28 cellular contexts compared by ENCODE assay signal in the genomic region with DNA sequence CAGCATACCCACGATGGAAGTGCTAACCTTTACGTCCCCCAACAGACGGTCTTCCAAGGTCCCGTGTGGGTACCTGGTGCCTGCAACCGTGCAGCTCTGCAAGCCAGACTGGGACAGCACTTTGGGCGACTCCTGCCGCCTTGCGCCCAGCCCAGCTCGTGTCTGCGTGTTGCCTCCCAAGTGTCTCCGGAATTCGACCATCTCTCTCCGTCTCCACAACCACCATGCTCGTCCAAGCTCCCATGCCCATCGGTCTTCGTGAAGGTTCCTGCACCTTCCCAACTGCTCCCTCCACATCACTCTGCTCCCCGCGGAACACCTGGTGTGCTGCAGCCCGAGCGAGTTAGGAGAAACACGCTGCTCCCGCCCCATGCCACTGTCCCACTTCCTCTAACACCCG.
"Had no signal": no experiment of that assay in that cellular context is flagged by ENCODE, and none has a peak within 500 bp of the region (broad histone marks: within the 10 kb centered on the region; RNA-seq: fewer than 3 reads in every experiment).

No MANE protein-coding gene starts in this region.

- H3K27me3 Mint-ChIP-seq: activated CD4-positive, alpha-beta memory T cell treated with anti-CD3 and anti-CD28 coated beads, Interleukin-2, amount 10 ng/mL, durations not matched to agents 7 days and 5 days; activated CD8-positive, alpha-beta memory T cell treated with anti-CD3 and anti-CD28 coated beads, Interleukin-2, amount 10 ng/mL, durations not matched to agents 7 days and 5 days; activated naive CD8-positive, alpha-beta T cell treated with anti-CD3 and anti-CD28 coated beads, Interleukin-2, amount 10 ng/mL, durations not matched to agents 7 days and 5 days had no signal

- H3K4me2 ChIP-seq: KMS-11 had no signal

- H3K36me3 ChIP-seq: ascending aorta, SJCRH30, WERI-Rb-1 had no signal

- H3K4me1 ChIP-seq: ascending aorta had no signal

- H3K9me3 Mint-ChIP-seq: activated CD4-positive, alpha-beta memory T cell treated with anti-CD3 and anti-CD28 coated beads, Interleukin-2, amount 10 ng/mL, durations not matched to agents 7 days and 5 days; activated naive CD4-positive, alpha-beta T cell treated with anti-CD3 and anti-CD28 coated beads, Interleukin-2, amount 50 U/mL, for 24 hours; activated naive CD8-positive, alpha-beta T cell treated with anti-CD3 and anti-CD28 coated beads, Interleukin-2, amount 10 ng/mL, durations not matched to agents 7 days and 5 days had no signal

- H3K9ac ChIP-seq: KMS-11 had no signal

- H3K4me1 Mint-ChIP-seq: activated CD4-positive, alpha-beta memory T cell treated with anti-CD3 and anti-CD28 coated beads, Interleukin-2, amount 10 ng/mL, durations not matched to agents 7 days and 5 days; activated CD8-positive, alpha-beta memory T cell treated with anti-CD3 and anti-CD28 coated beads, Interleukin-2, amount 10 ng/mL, durations not matched to agents 7 days and 5 days; activated naive CD4-positive, alpha-beta T cell treated with anti-CD3 and anti-CD28 coated beads, Interleukin-2, amount 50 U/mL, for 24 hours; activated naive CD8-positive, alpha-beta T cell treated with anti-CD3 and anti-CD28 coated beads, Interleukin-2, amount 10 ng/mL, durations not matched to agents 7 days and 5 days had no signal

- H3K9me3 ChIP-seq: ascending aorta, SJCRH30 had no signal

- H3K27me3 ChIP-seq: ascending aorta, SJCRH30 had no signal

- H3K27ac ChIP-seq: ascending aorta, KMS-11, SJCRH30, SK-N-MC, WERI-Rb-1 had no signal

- H3K4me3 Mint-ChIP-seq: activated CD4-positive, alpha-beta memory T cell treated with anti-CD3 and anti-CD28 coated beads, Interleukin-2, amount 10 ng/mL, durations not matched to agents 7 days and 5 days; activated CD8-positive, alpha-beta memory T cell treated with anti-CD3 and anti-CD28 coated beads, Interleukin-2, amount 10 ng/mL, durations not matched to agents 7 days and 5 days; activated naive CD4-positive, alpha-beta T cell treated with anti-CD3 and anti-CD28 coated beads, Interleukin-2, amount 50 U/mL, for 24 hours; activated naive CD8-positive, alpha-beta T cell treated with anti-CD3 and anti-CD28 coated beads, Interleukin-2, amount 10 ng/mL, durations not matched to agents 7 days and 5 days had no signal

- H3K27ac Mint-ChIP-seq: activated CD4-positive, alpha-beta memory T cell treated with anti-CD3 and anti-CD28 coated beads, Interleukin-2, amount 10 ng/mL, durations not matched to agents 7 days and 5 days; activated CD8-positive, alpha-beta memory T cell treated with anti-CD3 and anti-CD28 coated beads, Interleukin-2, amount 10 ng/mL, durations not matched to agents 7 days and 5 days; activated naive CD4-positive, alpha-beta T cell treated with anti-CD3 and anti-CD28 coated beads, Interleukin-2, amount 50 U/mL, for 24 hours; activated naive CD8-positive, alpha-beta T cell treated with anti-CD3 and anti-CD28 coated beads, Interleukin-2, amount 10 ng/mL, durations not matched to agents 7 days and 5 days had no signal

- DNase-seq: activated CD4-positive, alpha-beta memory T cell treated with anti-CD3 and anti-CD28 coated beads, Interleukin-2, amount 10 ng/mL, durations not matched to agents 7 days and 5 days; activated CD4-positive, alpha-beta T cell treated with anti-CD3 and anti-CD28 coated beads for 1 hour; activated CD4-positive, alpha-beta T cell treated with anti-CD3 and anti-CD28 coated beads for 48 hours; activated CD4-positive, CD25-positive, alpha-beta regulatory T cell; activated CD8-positive, alpha-beta memory T cell treated with anti-CD3 and anti-CD28 coated beads for 24 hours; activated CD8-positive, alpha-beta memory T cell treated with anti-CD3 and anti-CD28 coated beads, Interleukin-2, amount 10 ng/mL, durations not matched to agents 7 days and 5 days; activated CD8-positive, alpha-beta memory T cell treated with anti-CD3 and anti-CD28 coated beads, Interleukin-2, amount 50 U/mL, for 48 hours; activated effector memory CD4-positive, alpha-beta T cell treated with anti-CD3 and anti-CD28 coated beads, Interleukin-2, amount 50 U/mL, for 16 hours; activated naive CD4-positive, alpha-beta T cell; activated naive CD8-positive, alpha-beta T cell treated with anti-CD3 and anti-CD28 coated beads, Interleukin-2, amount 10 ng/mL, durations not matched to agents 7 days and 5 days; activated T-cell treated with anti-CD3 and anti-CD28 coated beads, Interleukin-2, amount 50 U/mL, for 48 hours; amygdala; MM.1S; NCI-H1092; NCI-H1436 treated with DMSO at 0.1 percent for 48 hours; NCI-H1694 treated with DMSO at 0.1 percent for 48 hours; NCI-H2029; NCI-H345; NCI-H524 treated with DMSO at 0.1 percent for 48 hours; SHP77; SJCRH30; T1000; WERI-Rb-1 had no signal

- H3K4me3 ChIP-seq: ascending aorta, SJCRH30, SK-N-MC had no signal

- H3K36me3 Mint-ChIP-seq: activated CD8-positive, alpha-beta memory T cell treated with anti-CD3 and anti-CD28 coated beads, Interleukin-2, amount 10 ng/mL, durations not matched to agents 7 days and 5 days; activated naive CD4-positive, alpha-beta T cell treated with anti-CD3 and anti-CD28 coated beads, Interleukin-2, amount 50 U/mL, for 24 hours; activated naive CD8-positive, alpha-beta T cell treated with anti-CD3 and anti-CD28 coated beads, Interleukin-2, amount 10 ng/mL, durations not matched to agents 7 days and 5 days had no signal

- ATAC-seq: activated CD8-positive, alpha-beta memory T cell treated with anti-CD3 and anti-CD28 coated beads, Interleukin-2, amount 10 ng/mL, durations not matched to agents 7 days and 5 days; Panc1 had no signal
